8 cellular contexts compared by ENCODE assay signal in the genomic region with DNA sequence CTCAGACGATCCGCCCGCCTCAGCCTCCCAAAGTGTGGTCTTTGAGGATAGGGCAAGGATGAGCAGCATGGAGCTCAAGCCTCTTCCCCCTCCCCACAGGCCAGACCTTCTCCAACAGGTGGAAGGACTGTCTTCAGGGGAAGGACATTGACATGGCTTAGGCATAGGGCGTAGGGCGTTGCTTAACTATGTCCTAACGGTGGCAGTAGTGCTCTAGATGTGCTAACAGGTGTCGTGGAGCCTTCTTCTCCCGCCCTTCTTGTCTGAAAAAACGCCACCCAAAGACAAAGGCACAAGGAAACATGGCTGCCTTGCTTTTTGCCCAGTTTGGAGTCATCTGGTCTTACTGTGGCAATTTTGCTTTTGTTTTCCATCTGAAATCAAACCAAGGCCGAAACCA.
DNase-seq lines count a peak whose midpoint lies in the region; ATAC-seq and TF ChIP-seq lines count a peak whose summit lies in the region.

No MANE protein-coding gene starts in this region.

- no peaks in the 10 kb centered on the region for H3K9me3 Mint-ChIP-seq in activated T-helper 1 cell treated with anti-CD3 and anti-CD28 coated beads, Interleukin-12 subunit alpha, Interleukin-12 subunit beta, Interleukin-2, Interleukin-4 antibody, amounts not matched to agents 30 ng/mL and 10 ng/mL and 1 ng/mL, durations not matched to agents 14 hours and 24 hours and 36 hours

- DNase-seq in activated T-helper 1 cell treated with Interleukin-2 at 50 U/mL for 16 hours (ENCODE audit: low read depth): peak; percentile 62
- no peak for DNase-seq in activated T-helper 1 cell treated with anti-CD3 and anti-CD28 coated beads, Interleukin-12 subunit alpha, Interleukin-12 subunit beta, Interleukin-2, Interleukin-4 antibody, amounts not matched to agents 30 ng/mL and 10 ng/mL and 1 ng/mL, durations not matched to agents 14 hours and 24 hours and 36 hours (ENCODE audit: low spot score)
- DNase-seq in LoVo (ENCODE audit: low spot score): peak; percentile 18
- DNase-seq in dorsolateral prefrontal cortex: peak in 9 of 10 donors; percentile 67 to 89 (median 77)
- peak; percentile 56 for DNase-seq in stimulated activated CD8-positive, alpha-beta memory T cell treated with anti-CD3 and anti-CD28 coated beads, Interleukin-4, amount 100 ng/mL, for 24 hours (ENCODE audit: low read depth)
- no peak for DNase-seq in NCI-H1092 (lab: John Stamatoyannopoulos, UW)

- peak overlapping the region in 47 of 59 donors; percentile 25 to 95 (median 89) for H3K27ac ChIP-seq in dorsolateral prefrontal cortex

- peak in 44 of 56 donors; percentile 27 to 76 (median 59) for TF ChIP-seq CTCF in dorsolateral prefrontal cortex (IDR thresholded peaks at IDR 0.05 in 54 of 56, conservative IDR thresholded peaks at IDR 0.05 in 2 of 56; ENCODE audit: low read depth in 1 of 56, partially characterized antibody in 56 of 56)

- ATAC-seq in GM21528 (IDR thresholded peaks at IDR 0.05; ENCODE audit: low FRiP score, unreplicated experiment): no peak
- no peak for ATAC-seq in HG02798 (IDR thresholded peaks at IDR 0.05; ENCODE audit: poor library complexity, unreplicated experiment)

- H3K4me1 Mint-ChIP-seq in activated T-helper 1 cell treated with anti-CD3 and anti-CD28 coated beads, Interleukin-12 subunit alpha, Interleukin-12 subunit beta, Interleukin-2, Interleukin-4 antibody, amounts not matched to agents 30 ng/mL and 10 ng/mL and 1 ng/mL, durations not matched to agents 14 hours and 24 hours and 36 hours (ENCODE audit: low read depth): no peaks in the 10 kb centered on the region

- intact Hi-C loops in activated T-helper 1 cell treated with anti-CD3 and anti-CD28 coated beads, Interleukin-12 subunit alpha, Interleukin-12 subunit beta, Interleukin-2, Interleukin-4 antibody, amounts not matched to agents 30 ng/mL and 10 ng/mL and 1 ng/mL, durations not matched to agents 14 hours and 24 hours and 36 hours (cut with micrococcal nuclease): no loop called here
- intact Hi-C loops in dorsolateral prefrontal cortex (cut with DNase I): no loop called here

- H3K36me3 Mint-ChIP-seq in activated T-helper 1 cell treated with anti-CD3 and anti-CD28 coated beads, Interleukin-12 subunit alpha, Interleukin-12 subunit beta, Interleukin-2, Interleukin-4 antibody, amounts not matched to agents 30 ng/mL and 10 ng/mL and 1 ng/mL, durations not matched to agents 14 hours and 24 hours and 36 hours (ENCODE audit: low read depth): peaks cover 11% of the 10 kb centered on the region

- no peak overlapping the region for H3K27ac Mint-ChIP-seq in activated T-helper 1 cell treated with anti-CD3 and anti-CD28 coated beads, Interleukin-12 subunit alpha, Interleukin-12 subunit beta, Interleukin-2, Interleukin-4 antibody, amounts not matched to agents 30 ng/mL and 10 ng/mL and 1 ng/mL, durations not matched to agents 14 hours and 24 hours and 36 hours

- peak overlapping the region in 47 of 59 donors; percentile 19 to 69 (median 47) for H3K4me3 ChIP-seq in dorsolateral prefrontal cortex

- no peak overlapping the region for H3K4me3 Mint-ChIP-seq in activated T-helper 1 cell treated with anti-CD3 and anti-CD28 coated beads, Interleukin-12 subunit alpha, Interleukin-12 subunit beta, Interleukin-2, Interleukin-4 antibody, amounts not matched to agents 30 ng/mL and 10 ng/mL and 1 ng/mL, durations not matched to agents 14 hours and 24 hours and 36 hours

- no peaks in the 10 kb centered on the region for H3K27me3 Mint-ChIP-seq in activated T-helper 1 cell treated with anti-CD3 and anti-CD28 coated beads, Interleukin-12 subunit alpha, Interleukin-12 subunit beta, Interleukin-2, Interleukin-4 antibody, amounts not matched to agents 30 ng/mL and 10 ng/mL and 1 ng/mL, durations not matched to agents 14 hours and 24 hours and 36 hours (ENCODE audit: insufficient read depth)

- peaks cover 0 to 17% (median 0%) of the 10 kb centered on the region in 45 donors for H3K27me3 ChIP-seq in dorsolateral prefrontal cortex

Comparison
In these comparisons a context has a peak if more than half of its experiments do, and no peak if none do; other contexts are left out.
1. DNase-seq: peak in activated T-helper 1 cell treated with Interleukin-2 at 50 U/mL for 16 hours (single experiment), LoVo (single experiment), dorsolateral prefrontal cortex (9 of 10) and stimulated activated CD8-positive, alpha-beta memory T cell treated with anti-CD3 and anti-CD28 coated beads, Interleukin-4, amount 100 ng/mL, for 24 hours (single experiment); none in activated T-helper 1 cell treated with anti-CD3 and anti-CD28 coated beads, Interleukin-12 subunit alpha, Interleukin-12 subunit beta, Interleukin-2, Interleukin-4 antibody, amounts not matched to agents 30 ng/mL and 10 ng/mL and 1 ng/mL, durations not matched to agents 14 hours and 24 hours and 36 hours (single experiment) and NCI-H1092 (single experiment).